Comparison of ENCODE assay signal across 16 cellular contexts in genomic region chr7:133015879-133016278, GRCh38.
DNase-seq lines count a peak whose midpoint lies in the region; ATAC-seq, FAIRE-seq and TF ChIP-seq lines count a peak whose summit lies in the region.
"Had no signal": no experiment of that assay in that cellular context is flagged by ENCODE, and none has a peak within 500 bp of the region (broad histone marks: within the 10 kb centered on the region; RNA-seq: fewer than 3 reads in every experiment).

No MANE protein-coding gene starts in this region.

- H3K27ac ChIP-seq in A673 (ENCODE audit: low read depth, low read length, poor library complexity, severe bottlenecking), result peak overlapping the region; percentile 48
- peak overlapping the region; percentile 21; the same call in 1 of the 3 replicates for H3K27ac ChIP-seq in K562 (ENCODE audit: extremely low read depth, low read depth, low read length)
- H3K27ac ChIP-seq in transverse colon, result no peak overlapping the region
- H3K27ac ChIP-seq: C4-2B had no signal

- CTCF ChIA-PET in A673 (lab: Charles Lee), result no interaction called here
- CTCF ChIA-PET in K562 (lab: Yijun Ruan, JAX; ENCODE audit: low intra/inter-chr PET ratio), result no interaction called here
- CTCF ChIA-PET in activated CD4-positive, alpha-beta T cell treated with anti-CD3 and anti-CD28 coated beads for 36 hours (lab: Charles Lee), result no interaction called here

- no peaks in the 10 kb centered on the region for H4K20me1 ChIP-seq in K562 (replicated peaks; ENCODE audit: control insufficient read depth, insufficient read depth, low read length)

- H3K36me3 ChIP-seq in A673 (ENCODE audit: insufficient read depth, low read length, poor library complexity, severe bottlenecking), result no peaks in the 10 kb centered on the region
- peaks cover 36% of the 10 kb centered on the region for H3K36me3 ChIP-seq in K562 (ENCODE audit: control insufficient read depth, insufficient read depth, low read length)
- H3K36me3 ChIP-seq in transverse colon, result no peaks in the 10 kb centered on the region

- H3K4me1 ChIP-seq in A673 (ENCODE audit: insufficient read depth, low read length, poor library complexity, severe bottlenecking), result peaks cover 16% of the 10 kb centered on the region
- H3K4me1 ChIP-seq in K562 (replicated peaks in 1 of 2; ENCODE audit: control insufficient read depth in 2 of 2, insufficient read depth in 2 of 2, low read length in 2 of 2), result peaks cover 0 to 10% of the 10 kb centered on the region in 2 experiments; a peak in 3 of 5 replicates
- no peaks in the 10 kb centered on the region for H3K4me1 ChIP-seq in transverse colon
- H3K4me1 ChIP-seq: BE2C had no signal

- ATAC-seq in K562, result peak; percentile 87
- ATAC-seq in activated CD4-positive, alpha-beta T cell treated with anti-CD3 and anti-CD28 coated beads for 36 hours, result no peak
- ATAC-seq: GM12878, GM23338 had no signal

- POLR2A ChIA-PET in A673 (lab: Charles Lee; ENCODE audit: low non-redundant PET), result no interaction called here
- POLR2A ChIA-PET in K562 (lab: Yijun Ruan, JAX), result interaction anchor here (1.9 kb wide), 1 partner anchor 10 kb away, joined by 6 read pairs; no protein-coding TSS in a partner anchor
- POLR2A ChIA-PET in activated CD4-positive, alpha-beta T cell treated with anti-CD3 and anti-CD28 coated beads for 36 hours (lab: Charles Lee), result no interaction called here

- no peak overlapping the region for H2AFZ ChIP-seq in K562 (ENCODE audit: low read depth, low read length)
- H2AFZ ChIP-seq: GM23338 had no signal

- no peak for TF ChIP-seq RAD21 in K562 (CRISPR knock-in tag; conservative IDR thresholded peaks at IDR 0.05 in 1 of 2, IDR thresholded peaks at IDR 0.05 in 1 of 2)

- H3K4me1 Mint-ChIP-seq in activated CD4-positive, alpha-beta T cell treated with anti-CD3 and anti-CD28 coated beads for 36 hours, result peaks cover 7% of the 10 kb centered on the region

- no peaks in the 10 kb centered on the region for H3K9me1 ChIP-seq in K562 (ENCODE audit: control insufficient read depth, insufficient read depth, low read length)

- no peak overlapping the region for H3K4me2 ChIP-seq in K562 (ENCODE audit: insufficient read depth, low read length)

- BruUV-seq in A673 (replicated peaks; lab: Mats Ljungman, UMichigan), result no TSS peak
- BruUV-seq in K562 (replicated peaks; lab: Mats Ljungman, UMichigan), result no TSS peak

- no peaks in the 10 kb centered on the region for H3K27me3 ChIP-seq in A673 (replicated peaks; ENCODE audit: insufficient read depth, low read depth, low read length, poor library complexity)
- no peaks in the 10 kb centered on the region for H3K27me3 ChIP-seq in K562 (ENCODE audit: control insufficient read depth in 2 of 2, insufficient read depth in 2 of 2, low read length in 2 of 2)
- H3K27me3 ChIP-seq in transverse colon, result no peaks in the 10 kb centered on the region
- H3K27me3 ChIP-seq: BE2C had no signal

- H3K4me3 Mint-ChIP-seq in activated CD4-positive, alpha-beta T cell treated with anti-CD3 and anti-CD28 coated beads for 36 hours, result no peak overlapping the region
- H3K4me3 Mint-ChIP-seq: CD4-positive, alpha-beta memory T cell; GM23338; H9 had no signal

- H3K4me3 ChIP-seq in A673 (ENCODE audit: low read depth, low read length, poor library complexity, severe bottlenecking), result no peak overlapping the region
- no peak overlapping the region for H3K4me3 ChIP-seq in K562
- H3K4me3 ChIP-seq in transverse colon, result no peak overlapping the region
- H3K4me3 ChIP-seq: GM12878, GM23338 had no signal

- H3K9me3 Mint-ChIP-seq in activated CD4-positive, alpha-beta T cell treated with anti-CD3 and anti-CD28 coated beads for 36 hours (ENCODE audit: low read depth), result no peaks in the 10 kb centered on the region
- H3K9me3 Mint-ChIP-seq: CD4-positive, alpha-beta memory T cell; GM23338; H9 had no signal

- no peak for DNase-seq in A673 (ENCODE audit: low spot score)
- DNase-seq in MV-4-11 (lab: John Stamatoyannopoulos, UW), result peak; percentile 78
- peak; percentile 36 for DNase-seq in OCI-M1 (lab: John Stamatoyannopoulos, UW)
- peak in 1 of 4 experiments; percentile 52 for DNase-seq in K562 (ENCODE audit: extremely low read depth in 1 of 4, low spot score in 3 of 4)
- no peak for DNase-seq in transverse colon
- DNase-seq in Kasumi-1 (lab: John Stamatoyannopoulos, UW), result no peak
- DNase-seq in activated CD4-positive, alpha-beta T cell treated with anti-CD3 and anti-CD28 coated beads for 36 hours, result no peak
- DNase-seq in H4 (ENCODE audit: low spot score), result no peak
- DNase-seq: BE2C; CD4-positive, alpha-beta memory T cell; DMS79; H9 had no signal

- H3K36me3 Mint-ChIP-seq in activated CD4-positive, alpha-beta T cell treated with anti-CD3 and anti-CD28 coated beads for 36 hours (ENCODE audit: low read depth), result peaks cover 18% of the 10 kb centered on the region

- H3K79me2 ChIP-seq in K562 (ENCODE audit: control insufficient read depth, insufficient read depth, low read length), result peaks cover 70% of the 10 kb centered on the region

- TF ChIP-seq CTCF in A673 (conservative IDR thresholded peaks at IDR 0.05; ENCODE audit: low read depth, low read length) (no peak), K562 (IDR thresholded peaks at IDR 0.05 in 2 of 3, conservative IDR thresholded peaks at IDR 0.05 in 1 of 3; ENCODE audit: insufficient read depth in 2 of 3, low read depth in 1 of 3, low read length in 3 of 3) (no peak), transverse colon (IDR thresholded peaks at IDR 0.05) (no peak)

- H3K9me3 ChIP-seq in A673 (ENCODE audit: low read depth, low read length, poor library complexity, severe bottlenecking) (no peaks in the 10 kb centered on the region), K562 (replicated peaks; ENCODE audit: control insufficient read depth, insufficient read depth, low read depth, low read length) (no peaks in the 10 kb centered on the region), transverse colon (no peaks in the 10 kb centered on the region)
- H3K9me3 ChIP-seq: BE2C had no signal

- intact Hi-C loops in A673 (cut with micrococcal nuclease; ENCODE audit: unreplicated experiment) (no loop called here), K562 (cut with micrococcal nuclease) (no loop called here), transverse colon (cut with DNase I; ENCODE audit: low total_unique reads) (no loop called here)
- intact Hi-C loops in activated CD4-positive, alpha-beta T cell treated with anti-CD3 and anti-CD28 coated beads for 36 hours (cut with DNase I, micrococcal nuclease), result no loop called here

- no peaks in the 10 kb centered on the region for H3K27me3 Mint-ChIP-seq in activated CD4-positive, alpha-beta T cell treated with anti-CD3 and anti-CD28 coated beads for 36 hours
- H3K27me3 Mint-ChIP-seq: CD4-positive, alpha-beta memory T cell had no signal

- in situ Hi-C loops in K562 (cut with MboI), result no loop called here
- in situ Hi-C loops in transverse colon (cut with MboI; ENCODE audit: low pct_ligation_motif_present in 1 of 4, low pct_unique_long_range_greater_than_20kb in 1 of 4, low sequenced_read_pairs in 3 of 4), result no loop called here

- H3K27ac Mint-ChIP-seq in activated CD4-positive, alpha-beta T cell treated with anti-CD3 and anti-CD28 coated beads for 36 hours, result no peak overlapping the region
- H3K27ac Mint-ChIP-seq: CD4-positive, alpha-beta memory T cell had no signal

- TF ChIP-seq POLR2A in K562 (conservative IDR thresholded peaks at IDR 0.05), result no peak
- TF ChIP-seq POLR2A in transverse colon (IDR thresholded peaks at IDR 0.05), result no peak

- no peak for FAIRE-seq in K562 (lab: Jason Lieb, UNC)
- FAIRE-seq: A204.1, GM12878 had no signal

- no peak overlapping the region for H3K9ac ChIP-seq in K562 (ENCODE audit: insufficient read depth in 1 of 2, low read depth in 2 of 2, low read length in 2 of 2)

- no peak for TF ChIP-seq EP300 in K562 (IDR thresholded peaks at IDR 0.05; ENCODE audit: low read length)
- no peak for TF ChIP-seq EP300 in transverse colon (IDR thresholded peaks at IDR 0.05; ENCODE audit: low read depth)

TF ChIP-seq in K562, 482 proteins besides CTCF, POLR2A, EP300 and RAD21:
- TF ChIP-seq MCM3 (IDR thresholded peaks at IDR 0.05) (no peak), ETV6 (IDR thresholded peaks at IDR 0.05; ENCODE audit: borderline replicate concordance in 1 of 2, low read depth in 2 of 2, low read length in 1 of 2) (no peak), ETV6 (CRISPR knock-in tag; IDR thresholded peaks at IDR 0.05; ENCODE audit: borderline replicate concordance) (0 out of 2 replicates have a peak, but pooled peaks have one; percentile 31), ATF3 (IDR thresholded peaks at IDR 0.05) (no peak), ATF3 (CRISPR knock-in tag; conservative IDR thresholded peaks at IDR 0.05) (0 out of 2 replicates have a peak, but pooled peaks have one; percentile 28)

Comparison
In these comparisons a context has a peak if more than half of its experiments do, and no peak if none do; other contexts are left out.
1. DNase-seq: peak in MV-4-11 (single experiment) and OCI-M1 (single experiment); none in A673 (single experiment), transverse colon (single experiment), Kasumi-1 (0 of 2), activated CD4-positive, alpha-beta T cell treated with anti-CD3 and anti-CD28 coated beads for 36 hours (single experiment) and H4 (single experiment).
2. H3K27ac ChIP-seq: peak in A673 (single experiment) and K562 (single experiment); none in transverse colon (0 of 4).